ENCODE assay signal across 1 cellular context in genomic region chr13:43307921-43308433, GRCh38.
TF ChIP-seq lines count a peak whose summit lies in the region.

No MANE protein-coding gene starts in this region.

TF ChIP-seq in H1, 55 proteins besides CTCF, POLR2A, EP300 and RAD21 (continued from another document):
- TF ChIP-seq CHD7 (IDR thresholded peaks at IDR 0.05; ENCODE audit: insufficient replicate concordance, low read length) = no peak
- no peak for TF ChIP-seq SIN3A (conservative IDR thresholded peaks at IDR 0.05 in 1 of 2, IDR thresholded peaks at IDR 0.05 in 1 of 2; ENCODE audit: low read depth in 1 of 2, low read length in 2 of 2)
- TF ChIP-seq KDM4A (IDR thresholded peaks at IDR 0.05; ENCODE audit: low read depth, low read length, severe bottlenecking) = no peak
- no peak for TF ChIP-seq CHD1 (IDR thresholded peaks at IDR 0.05; ENCODE audit: low read depth, low read length)
- no peak for TF ChIP-seq CEBPB (IDR thresholded peaks at IDR 0.05; ENCODE audit: low read depth, low read length)
- TF ChIP-seq SUZ12 (IDR thresholded peaks at IDR 0.05; ENCODE audit: low read length) = no peak
- no peak for TF ChIP-seq BRCA1 (IDR thresholded peaks at IDR 0.05; ENCODE audit: low read depth, low read length)
- no peak for TF ChIP-seq TCF12 (IDR thresholded peaks at IDR 0.05; ENCODE audit: low read depth, low read length)
